1 cellular context compared by ENCODE assay signal in the genomic region with DNA sequence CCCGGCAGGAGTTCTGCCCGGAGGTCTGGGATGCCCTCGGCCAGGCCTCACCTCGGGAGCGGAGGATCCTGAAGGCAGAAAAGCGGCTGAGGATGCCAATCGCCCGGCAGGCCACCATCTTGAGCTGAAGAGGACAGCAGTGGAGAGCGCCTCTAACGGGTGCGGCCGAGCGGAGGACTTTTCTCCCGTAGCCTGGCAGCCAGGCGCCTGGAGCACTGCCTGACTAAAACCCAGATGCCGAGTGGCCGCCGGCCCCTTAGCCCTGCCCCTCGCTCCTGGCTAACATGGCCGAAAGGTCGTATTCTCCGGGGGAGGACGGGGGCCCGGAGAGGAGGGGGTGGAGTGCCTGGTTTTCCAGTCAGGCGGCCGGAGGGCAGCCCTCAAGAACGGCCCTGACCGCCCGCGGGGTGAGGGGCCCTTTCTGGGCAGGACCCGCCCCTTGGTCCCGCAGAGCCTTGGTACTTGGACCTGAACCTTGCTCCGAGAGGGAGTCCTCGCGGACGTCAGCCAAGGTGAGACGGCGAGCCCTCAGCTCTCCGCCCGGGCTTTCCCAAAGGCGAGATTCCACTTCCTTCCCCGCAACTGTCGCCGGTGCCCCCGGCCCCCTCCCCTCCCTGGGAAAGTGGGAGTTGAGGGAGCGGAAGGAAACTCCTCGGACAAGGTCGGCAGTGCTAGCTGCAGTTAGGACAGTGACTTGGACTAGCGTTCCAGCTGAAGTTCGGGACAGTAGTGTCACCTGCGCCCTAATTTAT.
TF ChIP-seq lines count a peak whose summit lies in the region.

A gene (minus strand): TSS at position 154 of the 752 bp plus-strand sequence. CDS start 36 bp downstream, at position 118.
A gene (plus strand): TSS at position 461 of the 752 bp plus-strand sequence. CDS start 9,316 bp downstream, outside the sequence.

TF ChIP-seq in K562, 482 proteins besides CTCF, POLR2A, EP300 and RAD21 (continued from another document and continues in another):
- TF ChIP-seq FOXM1 (IDR thresholded peaks at IDR 0.05; ENCODE audit: low read depth) = peak; percentile 79
- TF ChIP-seq FOXM1 (CRISPR knock-in tag; IDR thresholded peaks at IDR 0.05; ENCODE audit: low read depth) = 0 out of 2 replicates have a peak, but pooled peaks have one; percentile 22
- TF ChIP-seq, protein P1, sequence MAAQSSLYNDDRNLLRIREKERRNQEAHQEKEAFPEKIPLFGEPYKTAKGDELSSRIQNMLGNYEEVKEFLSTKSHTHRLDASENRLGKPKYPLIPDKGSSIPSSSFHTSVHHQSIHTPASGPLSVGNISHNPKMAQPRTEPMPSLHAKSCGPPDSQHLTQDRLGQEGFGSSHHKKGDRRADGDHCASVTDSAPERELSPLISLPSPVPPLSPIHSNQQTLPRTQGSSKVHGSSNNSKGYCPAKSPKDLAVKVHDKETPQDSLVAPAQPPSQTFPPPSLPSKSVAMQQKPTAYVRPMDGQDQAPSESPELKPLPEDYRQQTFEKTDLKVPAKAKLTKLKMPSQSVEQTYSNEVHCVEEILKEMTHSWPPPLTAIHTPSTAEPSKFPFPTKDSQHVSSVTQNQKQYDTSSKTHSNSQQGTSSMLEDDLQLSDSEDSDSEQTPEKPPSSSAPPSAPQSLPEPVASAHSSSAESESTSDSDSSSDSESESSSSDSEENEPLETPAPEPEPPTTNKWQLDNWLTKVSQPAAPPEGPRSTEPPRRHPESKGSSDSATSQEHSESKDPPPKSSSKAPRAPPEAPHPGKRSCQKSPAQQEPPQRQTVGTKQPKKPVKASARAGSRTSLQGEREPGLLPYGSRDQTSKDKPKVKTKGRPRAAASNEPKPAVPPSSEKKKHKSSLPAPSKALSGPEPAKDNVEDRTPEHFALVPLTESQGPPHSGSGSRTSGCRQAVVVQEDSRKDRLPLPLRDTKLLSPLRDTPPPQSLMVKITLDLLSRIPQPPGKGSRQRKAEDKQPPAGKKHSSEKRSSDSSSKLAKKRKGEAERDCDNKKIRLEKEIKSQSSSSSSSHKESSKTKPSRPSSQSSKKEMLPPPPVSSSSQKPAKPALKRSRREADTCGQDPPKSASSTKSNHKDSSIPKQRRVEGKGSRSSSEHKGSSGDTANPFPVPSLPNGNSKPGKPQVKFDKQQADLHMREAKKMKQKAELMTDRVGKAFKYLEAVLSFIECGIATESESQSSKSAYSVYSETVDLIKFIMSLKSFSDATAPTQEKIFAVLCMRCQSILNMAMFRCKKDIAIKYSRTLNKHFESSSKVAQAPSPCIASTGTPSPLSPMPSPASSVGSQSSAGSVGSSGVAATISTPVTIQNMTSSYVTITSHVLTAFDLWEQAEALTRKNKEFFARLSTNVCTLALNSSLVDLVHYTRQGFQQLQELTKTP (IDR thresholded peaks at IDR 0.05; ENCODE audit: low read depth in 1 of 2, partially characterized antibody in 2 of 2) = peak in 1 of 2 experiments; percentile 20
- TF ChIP-seq NEUROD1 (IDR thresholded peaks at IDR 0.05; ENCODE audit: borderline replicate concordance, low read depth, low read length, partially characterized antibody) = peak; percentile 92
- TF ChIP-seq ZNF217 (CRISPR knock-in tag; IDR thresholded peaks at IDR 0.05) = no peak
- TF ChIP-seq KDM4B (IDR thresholded peaks at IDR 0.05; ENCODE audit: borderline replicate concordance in 2 of 2, low read depth in 1 of 2) = no peak
- TF ChIP-seq, protein P2, sequence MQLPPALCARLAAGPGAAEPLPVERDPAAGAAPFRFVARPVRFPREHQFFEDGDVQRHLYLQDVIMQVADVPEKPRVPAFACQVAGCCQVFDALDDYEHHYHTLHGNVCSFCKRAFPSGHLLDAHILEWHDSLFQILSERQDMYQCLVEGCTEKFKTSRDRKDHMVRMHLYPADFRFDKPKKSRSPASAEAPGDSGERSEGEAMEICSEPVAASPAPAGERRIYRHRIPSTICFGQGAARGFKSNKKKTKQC (CRISPR knock-in tag; IDR thresholded peaks at IDR 0.05) = no peak
- TF ChIP-seq MTA1 (IDR thresholded peaks at IDR 0.05; ENCODE audit: borderline replicate concordance) = peak; percentile 89
- TF ChIP-seq FUS (optimal IDR thresholded peaks at IDR 0.05; ENCODE audit: low read depth, low read length) = no peak
- no peak for TF ChIP-seq KLF16 (IDR thresholded peaks at IDR 0.05)
- TF ChIP-seq ZNF146 (CRISPR knock-in tag; IDR thresholded peaks at IDR 0.05; ENCODE audit: unreplicated experiment) = no peak
- peak; percentile 90 for TF ChIP-seq KAT7 (CRISPR knock-in tag; IDR thresholded peaks at IDR 0.05; ENCODE audit: borderline replicate concordance)
- TF ChIP-seq, protein P3, sequence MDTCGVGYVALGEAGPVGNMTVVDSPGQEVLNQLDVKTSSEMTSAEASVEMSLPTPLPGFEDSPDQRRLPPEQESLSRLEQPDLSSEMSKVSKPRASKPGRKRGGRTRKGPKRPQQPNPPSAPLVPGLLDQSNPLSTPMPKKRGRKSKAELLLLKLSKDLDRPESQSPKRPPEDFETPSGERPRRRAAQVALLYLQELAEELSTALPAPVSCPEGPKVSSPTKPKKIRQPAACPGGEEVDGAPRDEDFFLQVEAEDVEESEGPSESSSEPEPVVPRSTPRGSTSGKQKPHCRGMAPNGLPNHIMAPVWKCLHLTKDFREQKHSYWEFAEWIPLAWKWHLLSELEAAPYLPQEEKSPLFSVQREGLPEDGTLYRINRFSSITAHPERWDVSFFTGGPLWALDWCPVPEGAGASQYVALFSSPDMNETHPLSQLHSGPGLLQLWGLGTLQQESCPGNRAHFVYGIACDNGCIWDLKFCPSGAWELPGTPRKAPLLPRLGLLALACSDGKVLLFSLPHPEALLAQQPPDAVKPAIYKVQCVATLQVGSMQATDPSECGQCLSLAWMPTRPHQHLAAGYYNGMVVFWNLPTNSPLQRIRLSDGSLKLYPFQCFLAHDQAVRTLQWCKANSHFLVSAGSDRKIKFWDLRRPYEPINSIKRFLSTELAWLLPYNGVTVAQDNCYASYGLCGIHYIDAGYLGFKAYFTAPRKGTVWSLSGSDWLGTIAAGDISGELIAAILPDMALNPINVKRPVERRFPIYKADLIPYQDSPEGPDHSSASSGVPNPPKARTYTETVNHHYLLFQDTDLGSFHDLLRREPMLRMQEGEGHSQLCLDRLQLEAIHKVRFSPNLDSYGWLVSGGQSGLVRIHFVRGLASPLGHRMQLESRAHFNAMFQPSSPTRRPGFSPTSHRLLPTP (IDR thresholded peaks at IDR 0.05; ENCODE audit: borderline replicate concordance, extremely low read depth, insufficient read length) = no peak
- TF ChIP-seq, protein P4, sequence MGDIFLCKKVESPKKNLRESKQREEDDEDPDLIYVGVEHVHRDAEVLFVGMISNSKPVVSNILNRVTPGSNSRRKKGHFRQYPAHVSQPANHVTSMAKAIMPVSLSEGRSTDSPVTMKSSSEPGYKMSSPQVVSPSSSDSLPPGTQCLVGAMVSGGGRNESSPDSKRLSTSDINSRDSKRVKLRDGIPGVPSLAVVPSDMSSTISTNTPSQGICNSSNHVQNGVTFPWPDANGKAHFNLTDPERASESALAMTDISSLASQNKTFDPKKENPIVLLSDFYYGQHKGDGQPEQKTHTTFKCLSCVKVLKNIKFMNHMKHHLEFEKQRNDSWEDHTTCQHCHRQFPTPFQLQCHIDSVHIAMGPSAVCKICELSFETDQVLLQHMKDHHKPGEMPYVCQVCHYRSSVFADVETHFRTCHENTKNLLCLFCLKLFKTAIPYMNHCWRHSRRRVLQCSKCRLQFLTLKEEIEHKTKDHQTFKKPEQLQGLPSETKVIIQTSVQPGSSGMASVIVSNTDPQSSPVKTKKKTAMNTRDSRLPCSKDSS (IDR thresholded peaks at IDR 0.05; ENCODE audit: low read depth, partially characterized antibody) = no peak
- no peak for TF ChIP-seq PPARD (CRISPR knock-in tag; IDR thresholded peaks at IDR 0.05)
- TF ChIP-seq IRF2 (CRISPR knock-in tag; IDR thresholded peaks at IDR 0.05) = no peak
- TF ChIP-seq, protein P5, sequence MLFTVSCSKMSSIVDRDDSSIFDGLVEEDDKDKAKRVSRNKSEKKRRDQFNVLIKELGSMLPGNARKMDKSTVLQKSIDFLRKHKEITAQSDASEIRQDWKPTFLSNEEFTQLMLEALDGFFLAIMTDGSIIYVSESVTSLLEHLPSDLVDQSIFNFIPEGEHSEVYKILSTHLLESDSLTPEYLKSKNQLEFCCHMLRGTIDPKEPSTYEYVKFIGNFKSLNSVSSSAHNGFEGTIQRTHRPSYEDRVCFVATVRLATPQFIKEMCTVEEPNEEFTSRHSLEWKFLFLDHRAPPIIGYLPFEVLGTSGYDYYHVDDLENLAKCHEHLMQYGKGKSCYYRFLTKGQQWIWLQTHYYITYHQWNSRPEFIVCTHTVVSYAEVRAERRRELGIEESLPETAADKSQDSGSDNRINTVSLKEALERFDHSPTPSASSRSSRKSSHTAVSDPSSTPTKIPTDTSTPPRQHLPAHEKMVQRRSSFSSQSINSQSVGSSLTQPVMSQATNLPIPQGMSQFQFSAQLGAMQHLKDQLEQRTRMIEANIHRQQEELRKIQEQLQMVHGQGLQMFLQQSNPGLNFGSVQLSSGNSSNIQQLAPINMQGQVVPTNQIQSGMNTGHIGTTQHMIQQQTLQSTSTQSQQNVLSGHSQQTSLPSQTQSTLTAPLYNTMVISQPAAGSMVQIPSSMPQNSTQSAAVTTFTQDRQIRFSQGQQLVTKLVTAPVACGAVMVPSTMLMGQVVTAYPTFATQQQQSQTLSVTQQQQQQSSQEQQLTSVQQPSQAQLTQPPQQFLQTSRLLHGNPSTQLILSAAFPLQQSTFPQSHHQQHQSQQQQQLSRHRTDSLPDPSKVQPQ (CRISPR knock-in tag; IDR thresholded peaks at IDR 0.05; ENCODE audit: borderline replicate concordance) = no peak
- peak; percentile 38 for TF ChIP-seq SMAD1 (IDR thresholded peaks at IDR 0.05; ENCODE audit: low read depth, low read length, partially characterized antibody)
- no peak for TF ChIP-seq ZC3H11A (IDR thresholded peaks at IDR 0.05; ENCODE audit: low read depth, low read length)
- TF ChIP-seq, protein P6, sequence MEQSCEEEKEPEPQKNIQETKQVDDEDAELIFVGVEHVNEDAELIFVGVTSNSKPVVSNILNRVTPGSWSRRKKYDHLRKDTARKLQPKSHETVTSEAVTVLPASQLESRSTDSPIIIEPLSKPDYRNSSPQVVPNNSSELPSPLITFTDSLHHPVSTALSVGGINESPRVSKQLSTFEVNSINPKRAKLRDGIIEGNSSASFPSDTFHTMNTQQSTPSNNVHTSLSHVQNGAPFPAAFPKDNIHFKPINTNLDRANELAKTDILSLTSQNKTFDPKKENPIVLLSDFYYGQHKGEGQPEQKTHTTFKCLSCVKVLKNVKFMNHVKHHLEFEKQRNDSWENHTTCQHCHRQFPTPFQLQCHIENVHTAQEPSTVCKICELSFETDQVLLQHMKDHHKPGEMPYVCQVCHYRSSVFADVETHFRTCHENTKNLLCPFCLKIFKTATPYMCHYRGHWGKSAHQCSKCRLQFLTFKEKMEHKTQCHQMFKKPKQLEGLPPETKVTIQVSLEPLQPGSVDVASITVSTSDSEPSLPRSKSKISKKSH (CRISPR knock-in tag; IDR thresholded peaks at IDR 0.05) = no peak
- TF ChIP-seq, protein P7, sequence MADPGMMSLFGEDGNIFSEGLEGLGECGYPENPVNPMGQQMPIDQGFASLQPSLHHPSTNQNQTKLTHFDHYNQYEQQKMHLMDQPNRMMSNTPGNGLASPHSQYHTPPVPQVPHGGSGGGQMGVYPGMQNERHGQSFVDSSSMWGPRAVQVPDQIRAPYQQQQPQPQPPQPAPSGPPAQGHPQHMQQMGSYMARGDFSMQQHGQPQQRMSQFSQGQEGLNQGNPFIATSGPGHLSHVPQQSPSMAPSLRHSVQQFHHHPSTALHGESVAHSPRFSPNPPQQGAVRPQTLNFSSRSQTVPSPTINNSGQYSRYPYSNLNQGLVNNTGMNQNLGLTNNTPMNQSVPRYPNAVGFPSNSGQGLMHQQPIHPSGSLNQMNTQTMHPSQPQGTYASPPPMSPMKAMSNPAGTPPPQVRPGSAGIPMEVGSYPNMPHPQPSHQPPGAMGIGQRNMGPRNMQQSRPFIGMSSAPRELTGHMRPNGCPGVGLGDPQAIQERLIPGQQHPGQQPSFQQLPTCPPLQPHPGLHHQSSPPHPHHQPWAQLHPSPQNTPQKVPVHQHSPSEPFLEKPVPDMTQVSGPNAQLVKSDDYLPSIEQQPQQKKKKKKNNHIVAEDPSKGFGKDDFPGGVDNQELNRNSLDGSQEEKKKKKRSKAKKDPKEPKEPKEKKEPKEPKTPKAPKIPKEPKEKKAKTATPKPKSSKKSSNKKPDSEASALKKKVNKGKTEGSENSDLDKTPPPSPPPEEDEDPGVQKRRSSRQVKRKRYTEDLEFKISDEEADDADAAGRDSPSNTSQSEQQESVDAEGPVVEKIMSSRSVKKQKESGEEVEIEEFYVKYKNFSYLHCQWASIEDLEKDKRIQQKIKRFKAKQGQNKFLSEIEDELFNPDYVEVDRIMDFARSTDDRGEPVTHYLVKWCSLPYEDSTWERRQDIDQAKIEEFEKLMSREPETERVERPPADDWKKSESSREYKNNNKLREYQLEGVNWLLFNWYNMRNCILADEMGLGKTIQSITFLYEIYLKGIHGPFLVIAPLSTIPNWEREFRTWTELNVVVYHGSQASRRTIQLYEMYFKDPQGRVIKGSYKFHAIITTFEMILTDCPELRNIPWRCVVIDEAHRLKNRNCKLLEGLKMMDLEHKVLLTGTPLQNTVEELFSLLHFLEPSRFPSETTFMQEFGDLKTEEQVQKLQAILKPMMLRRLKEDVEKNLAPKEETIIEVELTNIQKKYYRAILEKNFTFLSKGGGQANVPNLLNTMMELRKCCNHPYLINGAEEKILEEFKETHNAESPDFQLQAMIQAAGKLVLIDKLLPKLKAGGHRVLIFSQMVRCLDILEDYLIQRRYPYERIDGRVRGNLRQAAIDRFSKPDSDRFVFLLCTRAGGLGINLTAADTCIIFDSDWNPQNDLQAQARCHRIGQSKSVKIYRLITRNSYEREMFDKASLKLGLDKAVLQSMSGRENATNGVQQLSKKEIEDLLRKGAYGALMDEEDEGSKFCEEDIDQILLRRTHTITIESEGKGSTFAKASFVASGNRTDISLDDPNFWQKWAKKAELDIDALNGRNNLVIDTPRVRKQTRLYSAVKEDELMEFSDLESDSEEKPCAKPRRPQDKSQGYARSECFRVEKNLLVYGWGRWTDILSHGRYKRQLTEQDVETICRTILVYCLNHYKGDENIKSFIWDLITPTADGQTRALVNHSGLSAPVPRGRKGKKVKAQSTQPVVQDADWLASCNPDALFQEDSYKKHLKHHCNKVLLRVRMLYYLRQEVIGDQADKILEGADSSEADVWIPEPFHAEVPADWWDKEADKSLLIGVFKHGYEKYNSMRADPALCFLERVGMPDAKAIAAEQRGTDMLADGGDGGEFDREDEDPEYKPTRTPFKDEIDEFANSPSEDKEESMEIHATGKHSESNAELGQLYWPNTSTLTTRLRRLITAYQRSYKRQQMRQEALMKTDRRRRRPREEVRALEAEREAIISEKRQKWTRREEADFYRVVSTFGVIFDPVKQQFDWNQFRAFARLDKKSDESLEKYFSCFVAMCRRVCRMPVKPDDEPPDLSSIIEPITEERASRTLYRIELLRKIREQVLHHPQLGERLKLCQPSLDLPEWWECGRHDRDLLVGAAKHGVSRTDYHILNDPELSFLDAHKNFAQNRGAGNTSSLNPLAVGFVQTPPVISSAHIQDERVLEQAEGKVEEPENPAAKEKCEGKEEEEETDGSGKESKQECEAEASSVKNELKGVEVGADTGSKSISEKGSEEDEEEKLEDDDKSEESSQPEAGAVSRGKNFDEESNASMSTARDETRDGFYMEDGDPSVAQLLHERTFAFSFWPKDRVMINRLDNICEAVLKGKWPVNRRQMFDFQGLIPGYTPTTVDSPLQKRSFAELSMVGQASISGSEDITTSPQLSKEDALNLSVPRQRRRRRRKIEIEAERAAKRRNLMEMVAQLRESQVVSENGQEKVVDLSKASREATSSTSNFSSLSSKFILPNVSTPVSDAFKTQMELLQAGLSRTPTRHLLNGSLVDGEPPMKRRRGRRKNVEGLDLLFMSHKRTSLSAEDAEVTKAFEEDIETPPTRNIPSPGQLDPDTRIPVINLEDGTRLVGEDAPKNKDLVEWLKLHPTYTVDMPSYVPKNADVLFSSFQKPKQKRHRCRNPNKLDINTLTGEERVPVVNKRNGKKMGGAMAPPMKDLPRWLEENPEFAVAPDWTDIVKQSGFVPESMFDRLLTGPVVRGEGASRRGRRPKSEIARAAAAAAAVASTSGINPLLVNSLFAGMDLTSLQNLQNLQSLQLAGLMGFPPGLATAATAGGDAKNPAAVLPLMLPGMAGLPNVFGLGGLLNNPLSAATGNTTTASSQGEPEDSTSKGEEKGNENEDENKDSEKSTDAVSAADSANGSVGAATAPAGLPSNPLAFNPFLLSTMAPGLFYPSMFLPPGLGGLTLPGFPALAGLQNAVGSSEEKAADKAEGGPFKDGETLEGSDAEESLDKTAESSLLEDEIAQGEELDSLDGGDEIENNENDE (IDR thresholded peaks at IDR 0.05; ENCODE audit: low read depth, low read length) = no peak
- peak; percentile 96 for TF ChIP-seq DACH1 (IDR thresholded peaks at IDR 0.05; ENCODE audit: partially characterized antibody)
